21 cellular contexts compared by ENCODE assay signal in the genomic region with DNA sequence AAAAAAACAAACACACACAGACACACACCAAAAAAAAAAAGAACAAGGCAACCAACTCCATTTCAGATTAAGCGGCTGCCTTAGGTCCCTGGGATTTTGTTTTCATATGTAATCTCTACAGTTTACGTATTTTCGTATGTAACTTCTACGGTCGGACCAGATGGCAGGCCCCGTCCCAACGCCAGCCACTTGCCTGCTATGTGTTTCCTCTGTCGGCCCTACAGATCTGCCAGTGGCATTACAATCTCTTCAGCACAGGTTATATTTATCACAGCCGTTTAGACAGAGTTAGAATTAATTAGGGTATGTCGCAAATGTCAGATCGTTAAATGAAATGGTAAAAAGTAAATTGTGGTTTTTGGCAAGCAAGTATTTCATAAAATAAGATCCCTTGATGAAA.
"Had no signal": no experiment of that assay in that cellular context is flagged by ENCODE, and none has a peak within 500 bp of the region (broad histone marks: within the 10 kb centered on the region; RNA-seq: fewer than 3 reads in every experiment).

No MANE protein-coding gene starts in this region.

- ATAC-seq: activated naive CD4-positive, alpha-beta T cell treated with anti-CD3 and anti-CD28 coated beads, Interleukin-2, amount 50 U/mL, for 72 hours; activated T-cell treated with anti-CD3 and anti-CD28 coated beads, Interleukin-2, amount 50 U/mL, for 4 hours; activated T-helper 17 cell treated with anti-CD3 and anti-CD28 coated beads, Interleukin-2, amount 50 U/mL, for 72 hours; foreskin keratinocyte; heart left ventricle; left lung had no signal

- H3K27ac ChIP-seq: esophagus muscularis mucosa, foreskin keratinocyte, heart left ventricle, left lung, right atrium auricular region, testis, transverse colon had no signal

- H3K9me3 Mint-ChIP-seq: activated CD4-positive, alpha-beta memory T cell treated with anti-CD3 and anti-CD28 coated beads for 36 hours; activated CD4-positive, alpha-beta T cell treated with anti-CD3 and anti-CD28 coated beads, Interleukin-2, amount 10 ng/mL, durations not matched to agents 24 days and 14 days; activated naive CD4-positive, alpha-beta T cell treated with anti-CD3 and anti-CD28 coated beads, Interleukin-2, amount 50 U/mL, for 72 hours; activated T-cell treated with anti-CD3 and anti-CD28 coated beads, Interleukin-2, amount 50 U/mL, for 4 hours; activated T-helper 17 cell treated with anti-CD3 and anti-CD28 coated beads, Interleukin-2, amount 50 U/mL, for 72 hours; central memory CD8-positive, alpha-beta T cell; dendritic cell treated with granulocyte-macrophage colony-stimulating factor and Interleukin-4, amounts not matched to agents 40 ng/mL and 50 ng/mL, for 4 days had no signal

- H3K27ac Mint-ChIP-seq: activated CD4-positive, alpha-beta memory T cell treated with anti-CD3 and anti-CD28 coated beads for 36 hours; activated CD4-positive, alpha-beta T cell treated with anti-CD3 and anti-CD28 coated beads, Interleukin-2, amount 10 ng/mL, durations not matched to agents 24 days and 14 days; activated naive CD4-positive, alpha-beta T cell treated with anti-CD3 and anti-CD28 coated beads, Interleukin-2, amount 50 U/mL, for 72 hours; activated T-helper 17 cell treated with anti-CD3 and anti-CD28 coated beads, Interleukin-2, amount 50 U/mL, for 72 hours; dendritic cell treated with granulocyte-macrophage colony-stimulating factor and Interleukin-4, amounts not matched to agents 40 ng/mL and 50 ng/mL, for 4 days; nephron progenitor cell had no signal

- H3K4me3 ChIP-seq: esophagus muscularis mucosa, heart left ventricle, left lung, right atrium auricular region, testis, transverse colon had no signal

- H3K36me3 Mint-ChIP-seq: activated CD4-positive, alpha-beta memory T cell treated with anti-CD3 and anti-CD28 coated beads for 36 hours; activated naive CD4-positive, alpha-beta T cell treated with anti-CD3 and anti-CD28 coated beads, Interleukin-2, amount 50 U/mL, for 72 hours had no signal

- H3K36me3 ChIP-seq: esophagus muscularis mucosa, heart left ventricle, left lung, right atrium auricular region, transverse colon had no signal

- H3K27me3 ChIP-seq: foreskin keratinocyte, heart left ventricle, right atrium auricular region, testis, transverse colon had no signal

- DNase-seq: activated CD4-positive, alpha-beta memory T cell treated with anti-CD3 and anti-CD28 coated beads for 36 hours; activated CD4-positive, alpha-beta T cell treated with anti-CD3 and anti-CD28 coated beads, Interleukin-2, amount 10 ng/mL, durations not matched to agents 24 days and 14 days; activated CD4-positive, CD25-positive, alpha-beta regulatory T cell treated with anti-CD3 and anti-CD28 coated beads, Interleukin-2, amount 50 U/mL, for 72 hours; activated naive CD4-positive, alpha-beta T cell; activated T-cell treated with anti-CD3 and anti-CD28 coated beads, Interleukin-2, amount 50 U/mL, for 4 hours; anterior cingulate cortex; foreskin keratinocyte; heart left ventricle; left lung; nephron progenitor cell; stimulated activated CD4-positive, alpha-beta T cell treated with anti-CD3 and anti-CD28 coated beads, Interleukin-15, amount 100 ng/mL, for 24 hours; stimulated activated CD4-positive, alpha-beta T cell treated with anti-CD3 and anti-CD28 coated beads, Interleukin-2, amount 100 ng/mL, for 24 hours; stimulated activated naive CD4-positive, alpha-beta T cell; transverse colon had no signal

- H3K27me3 Mint-ChIP-seq: activated CD4-positive, alpha-beta memory T cell treated with anti-CD3 and anti-CD28 coated beads for 36 hours; activated T-helper 17 cell treated with anti-CD3 and anti-CD28 coated beads, Interleukin-2, amount 50 U/mL, for 72 hours had no signal

- H3K4me3 Mint-ChIP-seq: activated CD4-positive, alpha-beta memory T cell treated with anti-CD3 and anti-CD28 coated beads for 36 hours; activated CD4-positive, alpha-beta T cell treated with anti-CD3 and anti-CD28 coated beads, Interleukin-2, amount 10 ng/mL, durations not matched to agents 24 days and 14 days; activated T-cell treated with anti-CD3 and anti-CD28 coated beads, Interleukin-2, amount 50 U/mL, for 4 hours; activated T-helper 17 cell treated with anti-CD3 and anti-CD28 coated beads, Interleukin-2, amount 50 U/mL, for 72 hours; central memory CD8-positive, alpha-beta T cell; dendritic cell treated with granulocyte-macrophage colony-stimulating factor and Interleukin-4, amounts not matched to agents 40 ng/mL and 50 ng/mL, for 4 days; nephron progenitor cell had no signal

- H3K4me1 ChIP-seq: foreskin keratinocyte had no signal

- H3K9me3 ChIP-seq: esophagus muscularis mucosa, heart left ventricle, left lung, right atrium auricular region, testis, transverse colon had no signal
